In the genomic region with DNA sequence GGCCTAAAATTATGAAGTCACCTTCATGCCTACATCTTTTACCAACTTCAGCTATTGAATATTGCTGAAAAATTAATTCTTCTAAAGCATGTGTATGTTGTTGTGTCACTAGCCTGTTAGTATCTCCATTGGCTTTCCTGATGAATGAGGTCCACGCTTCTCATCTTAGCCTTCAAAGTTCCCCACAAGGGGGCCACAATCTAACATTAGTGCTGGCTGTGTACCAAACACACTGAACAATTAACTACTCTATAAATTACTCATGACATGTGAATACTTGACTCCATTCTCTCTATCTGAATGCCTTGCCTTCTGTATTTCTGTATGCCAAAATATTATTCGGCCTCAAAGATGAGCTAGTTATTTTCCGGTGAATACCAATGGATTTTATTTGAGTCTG, we compare ENCODE assay signal across 7 cellular contexts.
DNase-seq lines count a peak whose midpoint lies in the region; ATAC-seq lines count a peak whose summit lies in the region.

No MANE protein-coding gene starts in this region.

- ATAC-seq in HG03460 (IDR thresholded peaks at IDR 0.05; ENCODE audit: unreplicated experiment) (no peak), GM19328 (IDR thresholded peaks at IDR 0.05; ENCODE audit: unreplicated experiment) (no peak)

- DNase-seq in ELF-1 (ENCODE audit: low read depth, low spot score): peak; percentile 8
- DNase-seq in HCEC 1CT: peak; percentile 55
- DNase-seq in SHP77 (lab: John Stamatoyannopoulos, UW): peak; percentile 2 to 13
- peak; percentile 14 for DNase-seq in kidney tubule cell (ENCODE audit: low spot score)
- DNase-seq in SIG-M5 (lab: John Stamatoyannopoulos, UW): no peak
